ENCODE assay signal across 29 cellular contexts in genomic region chr1:76782777-76783176, GRCh38.
DNase-seq lines count a peak whose midpoint lies in the region; ATAC-seq and TF ChIP-seq lines count a peak whose summit lies in the region.
"Had no signal": no experiment of that assay in that cellular context is flagged by ENCODE, and none has a peak within 500 bp of the region (broad histone marks: within the 10 kb centered on the region; RNA-seq: fewer than 3 reads in every experiment).

No MANE protein-coding gene starts in this region.

- H3K4me3 ChIP-seq in mammary epithelial cell (replicated peaks in 1 of 3; ENCODE audit: insufficient read depth in 1 of 3, low read depth in 2 of 3, low read length in 3 of 3) (no peak overlapping the region), tibial nerve (no peak overlapping the region)
- H3K4me3 ChIP-seq: breast epithelium, GM12878, pancreas, vagina had no signal

- H3K27me3 Mint-ChIP-seq in MCF 10A (ENCODE audit: insufficient read depth, unreplicated experiment), result no peaks in the 10 kb centered on the region
- H3K27me3 Mint-ChIP-seq: activated naive CD4-positive, alpha-beta T cell treated with anti-CD3 and anti-CD28 coated beads, Interleukin-2, amount 10 ng/mL, durations not matched to agents 7 days and 5 days; B cell had no signal

- TF ChIP-seq EP300 in tibial nerve (IDR thresholded peaks at IDR 0.05), result no peak

- dilution Hi-C loops in mammary epithelial cell (cut with HindIII; ENCODE audit: low sequenced_read_pairs), result no loop called here

- H3K9me3 ChIP-seq in mammary epithelial cell (replicated peaks; ENCODE audit: insufficient read depth, low read length), result no peaks in the 10 kb centered on the region
- peaks cover 0 to 13% (median 0%) of the 10 kb centered on the region in 4 donors for H3K9me3 ChIP-seq in tibial nerve
- H3K9me3 ChIP-seq: pancreas, vagina had no signal

- H4K20me1 ChIP-seq in mammary epithelial cell (ENCODE audit: insufficient read depth, low read length), result no peaks in the 10 kb centered on the region

- no peaks in the 10 kb centered on the region for H3K79me2 ChIP-seq in mammary epithelial cell (ENCODE audit: insufficient read depth, low read length)

- BruUV-seq in MCF 10A (replicated peaks; lab: Mats Ljungman, UMichigan) (no TSS peak), mammary epithelial cell (replicated peaks; lab: Mats Ljungman, UMichigan) (no TSS peak)

- H3K4me1 ChIP-seq in mammary epithelial cell (ENCODE audit: insufficient read depth, low read length) (no peaks in the 10 kb centered on the region), tibial nerve (peaks cover 0 to 6% (median 3%) of the 10 kb centered on the region in 4 donors)
- H3K4me1 ChIP-seq: breast epithelium, pancreas, vagina had no signal

- no peaks in the 10 kb centered on the region for H3K4me1 Mint-ChIP-seq in MCF 10A (ENCODE audit: insufficient read depth, unreplicated experiment)
- H3K4me1 Mint-ChIP-seq: activated naive CD4-positive, alpha-beta T cell treated with anti-CD3 and anti-CD28 coated beads, Interleukin-2, amount 10 ng/mL, durations not matched to agents 7 days and 5 days; B cell; CD4-positive, alpha-beta memory T cell had no signal

- no peak overlapping the region for H2AFZ ChIP-seq in mammary epithelial cell (ENCODE audit: low read depth, low read length)

- no peak overlapping the region for H3K9ac ChIP-seq in mammary epithelial cell (ENCODE audit: insufficient read depth, low read length)

- POLR2A ChIA-PET in MCF 10A (lab: Yijun Ruan, JAX), result interaction anchor here (1.2 kb wide), 1 partner anchor 9 kb away, joined by 3 read pairs; no protein-coding TSS in a partner anchor

- no peak overlapping the region for H3K27ac Mint-ChIP-seq in MCF 10A (ENCODE audit: low read depth, unreplicated experiment)
- H3K27ac Mint-ChIP-seq: activated naive CD4-positive, alpha-beta T cell treated with anti-CD3 and anti-CD28 coated beads, Interleukin-2, amount 10 ng/mL, durations not matched to agents 7 days and 5 days; B cell; CD4-positive, alpha-beta memory T cell; stimulated activated naive CD8-positive, alpha-beta T cell treated with anti-CD3 and anti-CD28 coated beads, Interleukin-15, Interleukin-2, amounts not matched to agents 100 ng/mL and 50 ng/mL, for 24 hours had no signal

- H3K4me3 Mint-ChIP-seq in MCF 10A (ENCODE audit: unreplicated experiment), result no peak overlapping the region
- H3K4me3 Mint-ChIP-seq: activated naive CD4-positive, alpha-beta T cell treated with anti-CD3 and anti-CD28 coated beads, Interleukin-2, amount 10 ng/mL, durations not matched to agents 7 days and 5 days; B cell; CD4-positive, alpha-beta memory T cell; neural crest cell; stimulated activated naive CD8-positive, alpha-beta T cell treated with anti-CD3 and anti-CD28 coated beads, Interleukin-15, Interleukin-2, amounts not matched to agents 100 ng/mL and 50 ng/mL, for 24 hours had no signal

- peaks cover 7% of the 10 kb centered on the region for H3K9me3 Mint-ChIP-seq in MCF 10A (ENCODE audit: unreplicated experiment)
- H3K9me3 Mint-ChIP-seq: activated naive CD4-positive, alpha-beta T cell treated with anti-CD3 and anti-CD28 coated beads, Interleukin-2, amount 10 ng/mL, durations not matched to agents 7 days and 5 days had no signal

- no peak for TF ChIP-seq CTCF in MCF 10A (IDR thresholded peaks at IDR 0.05; ENCODE audit: unreplicated experiment)
- no peak for TF ChIP-seq CTCF in mammary epithelial cell (conservative IDR thresholded peaks at IDR 0.05 in 1 of 2, IDR thresholded peaks at IDR 0.05 in 1 of 2; ENCODE audit: extremely low read depth in 1 of 2, insufficient read depth in 1 of 2, low read depth in 1 of 2, low read length in 2 of 2)
- no peak for TF ChIP-seq CTCF in tibial nerve (IDR thresholded peaks at IDR 0.05)

- intact Hi-C loops in MCF 10A (cut with micrococcal nuclease) (no loop called here), mammary epithelial cell (cut with micrococcal nuclease) (no loop called here), cardiac septum (cut with DNase I) (no loop called here)

- H3K27ac ChIP-seq in mammary epithelial cell (ENCODE audit: insufficient read depth, low read depth, low read length) (no peak overlapping the region), tibial nerve (no peak overlapping the region)
- H3K27ac ChIP-seq: breast epithelium, pancreas had no signal

- TF ChIP-seq POLR2A in tibial nerve (IDR thresholded peaks at IDR 0.05), result no peak

- H3K36me3 Mint-ChIP-seq in MCF 10A (ENCODE audit: insufficient read depth, unreplicated experiment), result no peaks in the 10 kb centered on the region
- H3K36me3 Mint-ChIP-seq: activated naive CD4-positive, alpha-beta T cell treated with anti-CD3 and anti-CD28 coated beads, Interleukin-2, amount 10 ng/mL, durations not matched to agents 7 days and 5 days; CD4-positive, alpha-beta memory T cell had no signal

- H3K36me3 ChIP-seq in mammary epithelial cell (ENCODE audit: insufficient read depth, low read length) (no peaks in the 10 kb centered on the region), tibial nerve (no peaks in the 10 kb centered on the region)
- H3K36me3 ChIP-seq: breast epithelium, pancreas, vagina had no signal

- no peak overlapping the region for H3K4me2 ChIP-seq in mammary epithelial cell (ENCODE audit: insufficient read depth, low read depth, low read length)

- CTCF ChIA-PET in MCF 10A (lab: Yijun Ruan, JAX), result no interaction called here
- CTCF ChIA-PET in mammary epithelial cell (lab: Charles Lee; ENCODE audit: low non-redundant PET), result no interaction called here

- no peak for ATAC-seq in HG03196 (IDR thresholded peaks at IDR 0.05; ENCODE audit: unreplicated experiment)
- ATAC-seq: GM12878, PC-3, Right ventricle myocardium inferior had no signal

- DNase-seq in MCF 10A (ENCODE audit: unreplicated experiment), result peak; percentile 80
- no peak for DNase-seq in mammary epithelial cell
- peak; percentile 52 for DNase-seq in dedifferentiated amniotic fluid mesenchymal stem cell (ENCODE audit: extremely low spot score)
- peak; percentile 14 for DNase-seq in fibroblast of the conjunctiva (ENCODE audit: low read depth)
- DNase-seq in stromal cell of bone marrow (ENCODE audit: low read depth), result peak; percentile 28
- DNase-seq in tibial nerve (ENCODE audit: low spot score in 2 of 2), result no peak
- DNase-seq in cardiac septum (ENCODE audit: low spot score), result no peak
- DNase-seq: activated CD4-positive, alpha-beta T cell treated with anti-CD3 and anti-CD28 coated beads, Interleukin-2, amount 50 U/mL, for 48 hours; activated CD4-positive, CD25-positive, alpha-beta regulatory T cell treated with anti-CD3 and anti-CD28 coated beads, Interleukin-2, amount 50 U/mL, for 72 hours; activated CD8-positive, alpha-beta memory T cell treated with anti-CD3 and anti-CD28 coated beads, Interleukin-2, amount 50 U/mL, for 4 hours; activated naive CD4-positive, alpha-beta T cell treated with anti-CD3 and anti-CD28 coated beads, Interleukin-2, amount 10 ng/mL, durations not matched to agents 7 days and 5 days; CD4-positive, alpha-beta memory T cell; hippocampal formation; NCI-H1092 treated with DMSO at 0.1 percent for 48 hours; NCI-H187 treated with DMSO at 0.1 percent for 48 hours; NCI-H2227 treated with DMSO at 0.1 percent for 48 hours; NCI-H526 treated with DMSO at 0.1 percent for 48 hours; pancreas; PC-3; stimulated activated CD8-positive, alpha-beta memory T cell treated with anti-CD3 and anti-CD28 coated beads, Interleukin-4, amount 100 ng/mL, for 48 hours; T-helper 2 cell had no signal

- in situ Hi-C loops in mammary epithelial cell (cut with MboI; ENCODE audit: low sequenced_read_pairs in 2 of 2), result no loop called here

- H3K27me3 ChIP-seq in mammary epithelial cell (ENCODE audit: insufficient read depth, low read length) (peaks cover 2% of the 10 kb centered on the region), tibial nerve (no peaks in the 10 kb centered on the region)
- H3K27me3 ChIP-seq: breast epithelium, pancreas, vagina had no signal

- WGBS in mammary epithelial cell (ENCODE audit: low coverage, missing lambda C conversion rate), result 92% methylated on average over 1 of the region's 1 CpG
- WGBS in tibial nerve, 2 donors, result 71 to 79% methylated on average over 1 of the region's 1 CpG

Comparison
In these comparisons a context has a peak if more than half of its experiments do, and no peak if none do; other contexts are left out.
1. DNase-seq: peak in MCF 10A (single experiment), dedifferentiated amniotic fluid mesenchymal stem cell (single experiment), fibroblast of the conjunctiva (single experiment) and stromal cell of bone marrow (single experiment); none in mammary epithelial cell (single experiment), tibial nerve (0 of 2) and cardiac septum (single experiment).